ENCODE assay signal across 30 cellular contexts in genomic region chr15:101388046-101388445, GRCh38.
"Had no signal": no experiment of that assay in that cellular context is flagged by ENCODE, and none has a peak within 500 bp of the region (broad histone marks: within the 10 kb centered on the region; RNA-seq: fewer than 3 reads in every experiment).

No MANE protein-coding gene starts in this region.

- FAIRE-seq: astrocyte, TTC549 had no signal

- DNase-seq: activated B cell treated with CpG ODN at 0.5 μM for 24 hours; activated CD4-positive, alpha-beta memory T cell treated with anti-CD3 and anti-CD28 coated beads for 36 hours; activated CD4-positive, alpha-beta T cell treated with anti-CD3 and anti-CD28 coated beads for 4 hours; activated CD4-positive, alpha-beta T cell treated with anti-CD3 and anti-CD28 coated beads, Interleukin-2, amount 10 ng/mL, durations not matched to agents 24 days and 14 days; activated CD4-positive, alpha-beta T cell treated with anti-CD3 and anti-CD28 coated beads, Interleukin-2, amount 50 U/mL, for 1 hour; activated CD4-positive, alpha-beta T cell treated with anti-CD3 and anti-CD28 coated beads, Interleukin-2, amount 50 U/mL, for 4 hours; activated CD4-positive, CD25-positive, alpha-beta regulatory T cell treated with anti-CD3 and anti-CD28 coated beads, Interleukin-2, amount 50 U/mL, for 72 hours; activated CD8-positive, alpha-beta memory T cell treated with anti-CD3 and anti-CD28 coated beads, Interleukin-2, amount 50 U/mL, for 4 hours; activated CD8-positive, alpha-beta T cell treated with anti-CD3 and anti-CD28 coated beads for 36 hours; activated gamma-delta T cell treated with Interleukin-2 at 50 U/mL for 16 hours; activated naive CD4-positive, alpha-beta T cell; activated naive CD4-positive, alpha-beta T cell treated with anti-CD3 and anti-CD28 coated beads for 36 hours; activated naive CD4-positive, alpha-beta T cell treated with anti-CD3 and anti-CD28 coated beads, Interleukin-2, amount 50 U/mL, for 16 hours; activated naive CD8-positive, alpha-beta T cell treated with anti-CD3 and anti-CD28 coated beads for 36 hours; activated T-cell treated with anti-CD3 and anti-CD28 coated beads for 4 hours; activated T-cell treated with anti-CD3 and anti-CD28 coated beads, Interleukin-2, amount 50 U/mL, for 1 hour; activated T-cell treated with anti-CD3 and anti-CD28 coated beads, Interleukin-2, amount 50 U/mL, for 4 hours; activated T-cell treated with anti-CD3 and anti-CD28 coated beads, Interleukin-2, amount 50 U/mL, for 72 hours; adrenal gland; amniotic stem cell; body of pancreas; brain microvascular endothelial cell; central memory CD4-positive, alpha-beta T cell; T-helper 1 cell; T-helper 2 cell; T-helper 9 cell had no signal

- ATAC-seq: activated CD8-positive, alpha-beta T cell treated with anti-CD3 and anti-CD28 coated beads for 36 hours; activated naive CD4-positive, alpha-beta T cell treated with anti-CD3 and anti-CD28 coated beads, Interleukin-2, amount 50 U/mL, for 72 hours; activated T-cell treated with anti-CD3 and anti-CD28 coated beads, Interleukin-2, amount 50 U/mL, for 4 hours; activated T-cell treated with anti-CD3 and anti-CD28 coated beads, Interleukin-2, amount 50 U/mL, for 72 hours; activated T-helper 17 cell treated with anti-CD3 and anti-CD28 coated beads, Interleukin-2, amount 50 U/mL, for 72 hours; body of pancreas had no signal
